ENCODE assay signal across 22 cellular contexts in the genomic region with DNA sequence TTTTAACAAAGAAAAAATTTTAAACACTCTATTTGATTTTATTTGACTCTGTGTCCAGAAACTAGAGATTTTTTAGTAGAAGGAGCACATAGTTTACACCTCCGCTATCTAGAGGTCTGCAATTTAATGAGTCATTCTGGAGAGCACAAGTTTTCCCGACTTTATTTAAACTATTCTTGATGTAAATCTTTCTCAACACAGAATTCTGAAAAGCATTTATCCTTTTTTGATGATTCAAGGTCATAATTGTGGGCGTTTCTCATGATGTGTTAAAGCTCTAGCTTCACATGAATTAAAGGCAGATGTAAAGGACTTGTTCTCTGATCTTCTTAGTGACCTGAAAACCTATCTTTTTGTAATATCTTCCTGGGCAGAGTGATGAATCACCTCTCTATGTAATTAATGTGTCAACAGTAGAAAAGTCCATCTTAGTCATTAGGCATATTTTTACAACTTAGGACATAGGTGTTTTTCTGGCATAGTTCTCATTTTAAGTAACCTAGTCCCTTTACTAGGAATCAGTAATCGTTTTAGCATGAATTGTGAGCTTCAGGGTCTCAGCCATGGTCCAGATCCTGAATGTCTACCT.
A peak's percentile ranks its signal among the peaks of the same experiment; 100 is the strongest.
DNase-seq lines count a peak whose midpoint lies in the region; ATAC-seq and TF ChIP-seq lines count a peak whose summit lies in the region.
"Had no signal": no experiment of that assay in that cellular context is flagged by ENCODE, and none has a peak within 500 bp of the region (broad histone marks: within the 10 kb centered on the region; RNA-seq: fewer than 3 reads in every experiment).

No MANE protein-coding gene starts in this region.

- H3K4me1 ChIP-seq in smooth muscle cell (ENCODE audit: low read depth), result no peaks in the 10 kb centered on the region
- H3K4me1 ChIP-seq: psoas muscle, tibial nerve had no signal

- no peak overlapping the region for H3K27ac ChIP-seq in smooth muscle cell (ENCODE audit: low read depth)
- H3K27ac ChIP-seq: 22Rv1, psoas muscle, tibial nerve had no signal

- H3K9me3 ChIP-seq in smooth muscle cell (replicated peaks; ENCODE audit: low read depth), result no peaks in the 10 kb centered on the region
- H3K9me3 ChIP-seq: psoas muscle, tibial nerve had no signal

- no peaks in the 10 kb centered on the region for H3K9me3 Mint-ChIP-seq in activated T-helper 1 cell treated with anti-CD3 and anti-CD28 coated beads, Interleukin-12 subunit alpha, Interleukin-12 subunit beta, Interleukin-2, Interleukin-4 antibody, amounts not matched to agents 30 ng/mL and 10 ng/mL and 1 ng/mL, durations not matched to agents 14 hours and 24 hours and 36 hours
- H3K9me3 Mint-ChIP-seq: activated naive CD8-positive, alpha-beta T cell treated with anti-CD3 and anti-CD28 coated beads for 36 hours; CD4-positive, alpha-beta T cell; GM23338; stimulated activated naive CD8-positive, alpha-beta T cell treated with anti-CD3 and anti-CD28 coated beads, Interleukin-15, amount 100 ng/mL, for 72 hours had no signal

- DNase-seq in DMS53 (lab: John Stamatoyannopoulos, UW) (peak; percentile 17), DMS53 treated with DMSO at 0.1 percent for 48 hours (lab: John Stamatoyannopoulos, UW; ENCODE audit: unreplicated experiment) (no peak), RKO (ENCODE audit: low spot score) (peak; percentile 30), fibroblast of peridontal ligament (ENCODE audit: extremely low read depth) (peak; percentile 23), smooth muscle cell (lab: John Stamatoyannopoulos, UW; ENCODE audit: unreplicated experiment) (no peak), KG1 (lab: John Stamatoyannopoulos, UW) (no peak)
- DNase-seq in activated T-helper 1 cell treated with anti-CD3 and anti-CD28 coated beads, Interleukin-12 subunit alpha, Interleukin-12 subunit beta, Interleukin-2, Interleukin-4 antibody, amounts not matched to agents 30 ng/mL and 10 ng/mL and 1 ng/mL, durations not matched to agents 14 hours and 24 hours and 36 hours (ENCODE audit: low spot score), result no peak
- DNase-seq: activated CD4-positive, alpha-beta T cell treated with anti-CD3 and anti-CD28 coated beads, Interleukin-2, amount 50 U/mL, for 4 hours; activated CD4-positive, CD25-positive, alpha-beta regulatory T cell; activated naive CD8-positive, alpha-beta T cell treated with anti-CD3 and anti-CD28 coated beads for 36 hours; CD4-positive, alpha-beta T cell; GF-D8; head of caudate nucleus; left colon; mesendoderm; NCI-H2081 treated with DMSO at 0.1 percent for 48 hours; psoas muscle; stimulated activated naive CD8-positive, alpha-beta T cell treated with anti-CD3 and anti-CD28 coated beads, Interleukin-15, amount 100 ng/mL, for 72 hours had no signal

- no peak overlapping the region for H3K9ac ChIP-seq in smooth muscle cell (ENCODE audit: low read depth)

- H3F3A ChIP-seq in smooth muscle cell (ENCODE audit: low read depth), result no peaks in the 10 kb centered on the region

- no peaks in the 10 kb centered on the region for H3K79me2 ChIP-seq in smooth muscle cell (ENCODE audit: low read depth)

- peaks cover 1% of the 10 kb centered on the region for H3K27me3 Mint-ChIP-seq in activated T-helper 1 cell treated with anti-CD3 and anti-CD28 coated beads, Interleukin-12 subunit alpha, Interleukin-12 subunit beta, Interleukin-2, Interleukin-4 antibody, amounts not matched to agents 30 ng/mL and 10 ng/mL and 1 ng/mL, durations not matched to agents 14 hours and 24 hours and 36 hours (ENCODE audit: insufficient read depth)

- no peak for TF ChIP-seq CTCF in smooth muscle cell (IDR thresholded peaks at IDR 0.05; ENCODE audit: borderline replicate concordance, insufficient read depth, poor library complexity, severe bottlenecking)

- H3K27me3 ChIP-seq in smooth muscle cell (ENCODE audit: low read depth), result peaks cover 3% of the 10 kb centered on the region
- H3K27me3 ChIP-seq: tibial nerve had no signal

- intact Hi-C loops in activated T-helper 1 cell treated with anti-CD3 and anti-CD28 coated beads, Interleukin-12 subunit alpha, Interleukin-12 subunit beta, Interleukin-2, Interleukin-4 antibody, amounts not matched to agents 30 ng/mL and 10 ng/mL and 1 ng/mL, durations not matched to agents 14 hours and 24 hours and 36 hours (cut with micrococcal nuclease), result no loop called here

- no peak for ATAC-seq in HG02763 (IDR thresholded peaks at IDR 0.05; ENCODE audit: unreplicated experiment)
- ATAC-seq: GM23338; left colon; psoas muscle; stimulated activated naive CD8-positive, alpha-beta T cell treated with anti-CD3 and anti-CD28 coated beads, Interleukin-15, amount 100 ng/mL, for 72 hours had no signal

- no peak overlapping the region for H3K27ac Mint-ChIP-seq in activated T-helper 1 cell treated with anti-CD3 and anti-CD28 coated beads, Interleukin-12 subunit alpha, Interleukin-12 subunit beta, Interleukin-2, Interleukin-4 antibody, amounts not matched to agents 30 ng/mL and 10 ng/mL and 1 ng/mL, durations not matched to agents 14 hours and 24 hours and 36 hours
- H3K27ac Mint-ChIP-seq: activated naive CD8-positive, alpha-beta T cell treated with anti-CD3 and anti-CD28 coated beads for 36 hours; CD4-positive, alpha-beta T cell; GM23338; stimulated activated naive CD8-positive, alpha-beta T cell treated with anti-CD3 and anti-CD28 coated beads, Interleukin-15, amount 100 ng/mL, for 72 hours had no signal

- no peak overlapping the region for H2AFZ ChIP-seq in smooth muscle cell (ENCODE audit: low read depth)
- H2AFZ ChIP-seq: GM23338 had no signal

- no peaks in the 10 kb centered on the region for H3K4me1 Mint-ChIP-seq in activated T-helper 1 cell treated with anti-CD3 and anti-CD28 coated beads, Interleukin-12 subunit alpha, Interleukin-12 subunit beta, Interleukin-2, Interleukin-4 antibody, amounts not matched to agents 30 ng/mL and 10 ng/mL and 1 ng/mL, durations not matched to agents 14 hours and 24 hours and 36 hours (ENCODE audit: low read depth)
- H3K4me1 Mint-ChIP-seq: activated naive CD8-positive, alpha-beta T cell treated with anti-CD3 and anti-CD28 coated beads for 36 hours; GM23338; stimulated activated naive CD8-positive, alpha-beta T cell treated with anti-CD3 and anti-CD28 coated beads, Interleukin-15, amount 100 ng/mL, for 72 hours had no signal

- no peaks in the 10 kb centered on the region for H3K36me3 Mint-ChIP-seq in activated T-helper 1 cell treated with anti-CD3 and anti-CD28 coated beads, Interleukin-12 subunit alpha, Interleukin-12 subunit beta, Interleukin-2, Interleukin-4 antibody, amounts not matched to agents 30 ng/mL and 10 ng/mL and 1 ng/mL, durations not matched to agents 14 hours and 24 hours and 36 hours (ENCODE audit: low read depth)
- H3K36me3 Mint-ChIP-seq: activated naive CD8-positive, alpha-beta T cell treated with anti-CD3 and anti-CD28 coated beads for 36 hours had no signal

- no peaks in the 10 kb centered on the region for H3K36me3 ChIP-seq in smooth muscle cell (ENCODE audit: low read depth)
- H3K36me3 ChIP-seq: tibial nerve had no signal

- peak overlapping the region; percentile 37 for H3K4me2 ChIP-seq in smooth muscle cell
- H3K4me2 ChIP-seq: GM23338 had no signal

- WGBS in smooth muscle cell (ENCODE audit: low lambda C conversion rate), result 52% methylated on average over 4 of the region's 4 CpGs

- H3K4me3 Mint-ChIP-seq in activated T-helper 1 cell treated with anti-CD3 and anti-CD28 coated beads, Interleukin-12 subunit alpha, Interleukin-12 subunit beta, Interleukin-2, Interleukin-4 antibody, amounts not matched to agents 30 ng/mL and 10 ng/mL and 1 ng/mL, durations not matched to agents 14 hours and 24 hours and 36 hours, result no peak overlapping the region
- H3K4me3 Mint-ChIP-seq: activated naive CD8-positive, alpha-beta T cell treated with anti-CD3 and anti-CD28 coated beads for 36 hours; CD4-positive, alpha-beta T cell; GM23338; stimulated activated naive CD8-positive, alpha-beta T cell treated with anti-CD3 and anti-CD28 coated beads, Interleukin-15, amount 100 ng/mL, for 72 hours had no signal

- H4K20me1 ChIP-seq in smooth muscle cell (ENCODE audit: low read depth), result no peaks in the 10 kb centered on the region

- no peak overlapping the region for H3K4me3 ChIP-seq in smooth muscle cell
- H3K4me3 ChIP-seq: GM23338, psoas muscle, tibial nerve had no signal

Comparison
In these comparisons a context has a peak if more than half of its experiments do, and no peak if none do; other contexts are left out.
1. DNase-seq: peak in DMS53 (single experiment), RKO (single experiment) and fibroblast of peridontal ligament (single experiment); none in DMS53 treated with DMSO at 0.1 percent for 48 hours (single experiment), smooth muscle cell (single experiment), KG1 (single experiment) and activated T-helper 1 cell treated with anti-CD3 and anti-CD28 coated beads, Interleukin-12 subunit alpha, Interleukin-12 subunit beta, Interleukin-2, Interleukin-4 antibody, amounts not matched to agents 30 ng/mL and 10 ng/mL and 1 ng/mL, durations not matched to agents 14 hours and 24 hours and 36 hours (single experiment).